Comparison of ENCODE assay signal across 8 cellular contexts in genomic region chr21:39184050-39184980, GRCh38. TPM values are rescaled to one million over a fixed set of nuclear protein-coding genes. Genes with fewer than 3 reads are reported as not detected.
DNase-seq lines count a peak whose midpoint lies in the region; TF ChIP-seq lines count a peak whose summit lies in the region.

No MANE protein-coding gene starts in this region.

- peak overlapping the region; percentile 95 for H3K27ac Mint-ChIP-seq in mesothelial cell of epicardium

- H3K36me3 Mint-ChIP-seq in mesothelial cell of epicardium: peaks cover 10% of the 10 kb centered on the region

- peak overlapping the region; percentile 97 for H3K4me3 ChIP-seq in GM08714 (ENCODE audit: low read length)
- peak overlapping the region; percentile 79 for H3K4me3 ChIP-seq in NB4 (ENCODE audit: low read depth, low read length)
- peak overlapping the region; percentile 76 to 90 for H3K4me3 ChIP-seq in cardiac fibroblast (replicated peaks in 1 of 2; ENCODE audit: low read depth in 2 of 2, low read length in 2 of 2)

- DNase-seq in NB4 (ENCODE audit: low read depth) (peak; percentile 29), cardiac fibroblast (ENCODE audit: low read depth in 2 of 2) (peak in 1 of 2 donors; percentile 22), mesothelial cell of epicardium (ENCODE audit: low spot score in 2 of 2, unreplicated experiment in 2 of 2) (no peak), NCI-H2171 (lab: John Stamatoyannopoulos, UW) (no peak), COR-L47 (lab: John Stamatoyannopoulos, UW) (no peak), dedifferentiated amniotic fluid mesenchymal stem cell (ENCODE audit: extremely low spot score) (no peak)
- DNase-seq in stimulated activated naive CD4-positive, alpha-beta T cell (lab: John Stamatoyannopoulos, UW): no peak

- TF ChIP-seq CTCF in NB4 (IDR thresholded peaks at IDR 0.05; ENCODE audit: low read depth, low read length) (no peak), cardiac fibroblast (IDR thresholded peaks at IDR 0.05; ENCODE audit: low read depth, low read length) (no peak), mesothelial cell of epicardium (IDR thresholded peaks at IDR 0.05; ENCODE audit: unreplicated experiment) (no peak)

- H3K4me1 Mint-ChIP-seq in mesothelial cell of epicardium: peaks cover 38% of the 10 kb centered on the region

- H3K4me3 Mint-ChIP-seq in mesothelial cell of epicardium: peak overlapping the region; percentile 97

- TF ChIP-seq POLR2A in NB4 (IDR thresholded peaks at IDR 0.05; ENCODE audit: extremely low read depth, insufficient read length): no peak

- no peaks in the 10 kb centered on the region for H3K9me3 Mint-ChIP-seq in mesothelial cell of epicardium

- no peaks in the 10 kb centered on the region for H3K27me3 Mint-ChIP-seq in mesothelial cell of epicardium (ENCODE audit: low read depth)

RNA-seq across cellular contexts. Expression of gene PSMG1, which starts 1.1 kb away (rescaled TPM):
- total RNA-seq in mesothelial cell of epicardium: 33.9 to 38.5 TPM (median 34.5 TPM) in 3 replicates
